ENCODE assay signal across 8 cellular contexts in genomic region chr7:100015232-100016208, GRCh38. TPM values are rescaled to one million over a fixed set of nuclear protein-coding genes. Genes with fewer than 3 reads are reported as not detected.
DNase-seq lines count a peak whose midpoint lies in the region; ATAC-seq and TF ChIP-seq lines count a peak whose summit lies in the region.

Gene ZKSCAN1, plus strand, starts transcription at chr7:100015596. Its CDS starts 7,911 bp downstream, at chr7:100023507.

- H3K27me3 Mint-ChIP-seq in activated T-helper 17 cell treated with anti-CD3 and anti-CD28 coated beads, Interleukin-2, amount 50 U/mL, for 72 hours: no peaks in the 10 kb centered on the region
- H3K27me3 Mint-ChIP-seq in naive thymus-derived CD8-positive, alpha-beta T cell: no peaks in the 10 kb centered on the region
- H3K27me3 Mint-ChIP-seq in stimulated activated naive B cell treated with anti-CD40 and anti-IgM and Interleukin-4, amounts not matched to agents 10 μg/mL and 1 μg/mL and 100 μg/mL, for 72 hours: peaks cover 6 to 10% of the 10 kb centered on the region in 2 donors

- peaks cover 44% of the 10 kb centered on the region for H3K36me3 Mint-ChIP-seq in activated T-helper 17 cell treated with anti-CD3 and anti-CD28 coated beads, Interleukin-2, amount 50 U/mL, for 72 hours (ENCODE audit: low read depth)
- peaks cover 0 to 23% (median 2%) of the 10 kb centered on the region in 3 donors for H3K36me3 Mint-ChIP-seq in naive thymus-derived CD8-positive, alpha-beta T cell
- H3K36me3 Mint-ChIP-seq in stimulated activated naive B cell treated with anti-CD40 and anti-IgM and Interleukin-4, amounts not matched to agents 10 μg/mL and 1 μg/mL and 100 μg/mL, for 72 hours: peaks cover 4 to 12% of the 10 kb centered on the region in 2 donors

- ATAC-seq in activated T-helper 17 cell treated with anti-CD3 and anti-CD28 coated beads, Interleukin-2, amount 50 U/mL, for 72 hours (replicated peaks): peak; percentile 98
- ATAC-seq in naive thymus-derived CD8-positive, alpha-beta T cell: peak; percentile 95 to 97
- ATAC-seq in stimulated activated naive B cell treated with anti-CD40 and anti-IgM and Interleukin-4, amounts not matched to agents 10 μg/mL and 1 μg/mL and 100 μg/mL, for 72 hours (replicated peaks): peak; percentile 100

- H3K9me3 ChIP-seq in GM23248 (ENCODE audit: low read depth): no peaks in the 10 kb centered on the region

- TF ChIP-seq CTCF in RWPE1 (conservative IDR thresholded peaks at IDR 0.05; ENCODE audit: low read depth): no peak
- TF ChIP-seq CTCF in fibroblast of mammary gland (conservative IDR thresholded peaks at IDR 0.05; ENCODE audit: control insufficient read depth, insufficient read depth, low read depth, low read length): no peak

- H3K36me3 ChIP-seq in GM23248 (ENCODE audit: low read depth): no peaks in the 10 kb centered on the region

- peaks cover 20% of the 10 kb centered on the region for H3K4me1 Mint-ChIP-seq in activated T-helper 17 cell treated with anti-CD3 and anti-CD28 coated beads, Interleukin-2, amount 50 U/mL, for 72 hours
- H3K4me1 Mint-ChIP-seq in naive thymus-derived CD8-positive, alpha-beta T cell: peaks cover 19 to 56% (median 45%) of the 10 kb centered on the region in 4 donors
- H3K4me1 Mint-ChIP-seq in stimulated activated naive B cell treated with anti-CD40 and anti-IgM and Interleukin-4, amounts not matched to agents 10 μg/mL and 1 μg/mL and 100 μg/mL, for 72 hours: peaks cover 17 to 42% of the 10 kb centered on the region in 2 donors

- POLR2A ChIA-PET in RWPE1 (lab: Yijun Ruan, JAX; ENCODE audit: low non-redundant PET): no interaction called here
- POLR2A ChIA-PET in naive thymus-derived CD8-positive, alpha-beta T cell (lab: Charles Lee): interaction anchor here (0.5 to 2.5 kb wide), 23 partner anchors 10 to 544 kb away, joined by 3 to 16 read pairs (median 4); partner anchors contain the start of genes COPS6, MBLAC1, TRIM4 and ZKSCAN5

- in situ Hi-C loops in GM23248 (cut with MboI): no loop called here

- WGBS in GM23248 (ENCODE audit: low coverage in 1 of 2, low lambda C conversion rate in 2 of 2, missing lambda C conversion rate in 2 of 2), 2 experiments: 2 to 3% methylated on average over 49 to 64 of the region's 69 CpGs

- peak within 1 kb of the TSS; percentile 95 for H3K27ac Mint-ChIP-seq in activated T-helper 17 cell treated with anti-CD3 and anti-CD28 coated beads, Interleukin-2, amount 50 U/mL, for 72 hours
- peak within 1 kb of the TSS; percentile 91 to 99 (median 98) for H3K27ac Mint-ChIP-seq in naive thymus-derived CD8-positive, alpha-beta T cell
- peak within 1 kb of the TSS; percentile 95 for H3K27ac Mint-ChIP-seq in stimulated activated naive B cell treated with anti-CD40 and anti-IgM and Interleukin-4, amounts not matched to agents 10 μg/mL and 1 μg/mL and 100 μg/mL, for 72 hours

- H3K27ac ChIP-seq in GM23248 (peak within 1 kb of the TSS; percentile 73), RWPE1 (peak within 1 kb of the TSS; percentile 81)

- peak within 1 kb of the TSS; percentile 93 for H3K4me2 ChIP-seq in GM23248 (ENCODE audit: unreplicated experiment)

- H3K4me3 ChIP-seq in GM23248 (peak within 1 kb of the TSS; percentile 90), fibroblast of mammary gland (ENCODE audit: control insufficient read depth, low read depth, low read length) (peak within 1 kb of the TSS; percentile 96)

- DNase-seq in Daoy (ENCODE audit: low read depth) (peak; percentile 99), GM23248 (peak; percentile 98), Kasumi-1 (lab: John Stamatoyannopoulos, UW) (peak; percentile 92), RWPE1 (ENCODE audit: low spot score) (peak; percentile 94), fibroblast of mammary gland (ENCODE audit: low read depth) (peak; percentile 95)
- peak; percentile 74 to 92 (median 80) for DNase-seq in naive thymus-derived CD8-positive, alpha-beta T cell
- DNase-seq in stimulated activated naive B cell treated with anti-CD40 and anti-IgM and Interleukin-4, amounts not matched to agents 10 μg/mL and 1 μg/mL and 100 μg/mL, for 72 hours: peak; percentile 80

- peak within 1 kb of the TSS; percentile 99 for H2AFZ ChIP-seq in GM23248

- CTCF ChIA-PET in RWPE1 (lab: Yijun Ruan, JAX): interaction anchor here (0.7 to 1.0 kb wide), 3 partner anchors 20 to 550 kb away, joined by 3 read pairs; no protein-coding TSS in a partner anchor

- no peaks in the 10 kb centered on the region for H3F3A ChIP-seq in GM23248 (ENCODE audit: insufficient read depth)

- no peaks in the 10 kb centered on the region for H3K9me2 ChIP-seq in GM23248 (ENCODE audit: insufficient read depth)

- no peaks in the 10 kb centered on the region for H4K20me1 ChIP-seq in GM23248 (ENCODE audit: insufficient read depth)

- no peaks in the 10 kb centered on the region; the same call in 1 of the 2 replicates for H3K27me3 ChIP-seq in GM23248 (replicated peaks; ENCODE audit: insufficient read depth)

- H3K4me1 ChIP-seq in GM23248 (ENCODE audit: insufficient read depth): peaks cover 13% of the 10 kb centered on the region

- peaks cover 51% of the 10 kb centered on the region for H3K79me2 ChIP-seq in GM23248 (ENCODE audit: insufficient read depth)

- peak within 1 kb of the TSS; percentile 99 for H3K9ac ChIP-seq in GM23248

- peak within 1 kb of the TSS; percentile 94 for H3K4me3 Mint-ChIP-seq in activated T-helper 17 cell treated with anti-CD3 and anti-CD28 coated beads, Interleukin-2, amount 50 U/mL, for 72 hours
- peak within 1 kb of the TSS; percentile 87 to 96 (median 91) for H3K4me3 Mint-ChIP-seq in naive thymus-derived CD8-positive, alpha-beta T cell
- H3K4me3 Mint-ChIP-seq in stimulated activated naive B cell treated with anti-CD40 and anti-IgM and Interleukin-4, amounts not matched to agents 10 μg/mL and 1 μg/mL and 100 μg/mL, for 72 hours: peak within 1 kb of the TSS; percentile 87 to 93

- no peaks in the 10 kb centered on the region for H3K9me3 Mint-ChIP-seq in activated T-helper 17 cell treated with anti-CD3 and anti-CD28 coated beads, Interleukin-2, amount 50 U/mL, for 72 hours
- no peaks in the 10 kb centered on the region for H3K9me3 Mint-ChIP-seq in naive thymus-derived CD8-positive, alpha-beta T cell
- H3K9me3 Mint-ChIP-seq in stimulated activated naive B cell treated with anti-CD40 and anti-IgM and Interleukin-4, amounts not matched to agents 10 μg/mL and 1 μg/mL and 100 μg/mL, for 72 hours: no peaks in the 10 kb centered on the region

RNA-seq across cellular contexts. Expression of gene ZKSCAN1, which starts in this region (rescaled TPM):
- total RNA-seq in Daoy (2014; rRNA removed; shearing (Covaris generic)): 13.9 and 14.2 TPM in 2 replicates
- 17.8 and 21.9 TPM in 2 replicates for total RNA-seq in GM23248 (2014; rRNA removed; shearing (Covaris generic))
- polyA plus RNA-seq in GM23248 (2016; fragmentation: Nextera tagmentation; extraction: Ambion mirVana): 33.7 and 37.0 TPM in 2 replicates
- 10 to 100 TPM; 42.2 to 74.6 TPM for total RNA-seq in activated T-helper 17 cell treated with anti-CD3 and anti-CD28 coated beads, Interleukin-2, amount 50 U/mL, for 72 hours
- total RNA-seq in naive thymus-derived CD8-positive, alpha-beta T cell: 100 to 1,000 TPM; 104 to 108 TPM
- polyA plus RNA-seq in naive thymus-derived CD8-positive, alpha-beta T cell: 10 to 100 TPM; 39.1 to 63.6 (median 47.1) TPM

Comparison
In these comparisons a context has a peak if more than half of its experiments do, and no peak if none do; other contexts are left out.
1. Peak in every context shown above with its lines: DNase-seq, ATAC-seq, H3K4me3 ChIP-seq and H3K27ac ChIP-seq.